Comparison of ENCODE assay signal across 14 cellular contexts in the genomic region with DNA sequence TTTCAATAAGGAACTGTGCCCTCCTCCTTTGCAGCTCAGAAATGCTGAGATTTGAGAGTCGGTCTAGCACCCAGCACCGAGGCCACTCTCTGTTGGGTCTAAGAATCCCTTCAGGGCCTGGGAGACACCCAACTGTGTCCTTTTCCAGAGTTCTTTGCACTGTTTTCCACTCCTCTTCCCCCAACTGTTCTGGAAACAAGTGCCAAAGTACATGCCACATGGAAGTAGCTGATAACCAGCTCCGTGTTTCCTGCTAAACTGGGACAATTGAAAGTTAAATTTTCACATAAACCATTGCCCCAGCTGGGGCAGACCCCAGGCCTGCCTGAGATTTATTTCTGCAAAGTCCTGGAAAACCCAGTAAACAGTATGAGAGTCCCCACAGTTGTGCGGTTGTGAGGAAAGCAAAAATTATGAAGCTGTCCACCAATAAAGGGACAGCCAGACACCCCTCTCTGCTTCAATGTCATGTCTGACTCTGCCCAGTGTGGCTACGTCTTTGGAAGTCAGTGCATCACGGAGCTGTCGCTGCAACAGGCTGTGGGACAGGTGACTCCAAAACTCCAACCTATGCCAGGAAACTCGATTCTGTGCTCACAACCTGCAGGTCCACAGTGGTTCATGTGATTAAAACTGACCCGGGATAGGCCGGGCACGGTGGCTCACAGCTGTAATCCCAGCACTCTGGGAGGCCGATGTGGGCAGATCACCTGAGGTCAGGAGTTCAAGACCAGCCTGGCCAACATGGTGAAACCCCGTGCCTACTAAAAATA.
DNase-seq lines count a peak whose midpoint lies in the region; ATAC-seq, FAIRE-seq and TF ChIP-seq lines count a peak whose summit lies in the region.
"Had no signal": no experiment of that assay in that cellular context is flagged by ENCODE, and none has a peak within 500 bp of the region (broad histone marks: within the 10 kb centered on the region; RNA-seq: fewer than 3 reads in every experiment).

No MANE protein-coding gene starts in this region.

- no peak overlapping the region for H3K4ac ChIP-seq in neuronal stem cell (ENCODE audit: low read length)

- no peaks in the 10 kb centered on the region for H3K9me3 Mint-ChIP-seq in natural killer cell treated with Interleukin-12 subunit alpha and Interleukin-12 subunit beta and Interleukin-15 and Interleukin-18, amount 100 ng/mL, for 72 hours
- H3K9me3 Mint-ChIP-seq in natural killer cell, result no peaks in the 10 kb centered on the region
- H3K9me3 Mint-ChIP-seq: GM23338, H9 had no signal

- TF ChIP-seq POLR2A in HepG2 (IDR thresholded peaks at IDR 0.05; ENCODE audit: insufficient read depth in 1 of 2, low read depth in 2 of 2, low read length in 2 of 2), result no peak
- TF ChIP-seq POLR2A in esophagus squamous epithelium (IDR thresholded peaks at IDR 0.05), result no peak

- peak overlapping the region; percentile 28; the same call in 1 of the 2 replicates for H3K4me2 ChIP-seq in HepG2 (ENCODE audit: low read depth, low read length)
- H3K4me2 ChIP-seq in neuronal stem cell (ENCODE audit: insufficient read depth, low read length, poor library complexity, severe bottlenecking), result no peak overlapping the region
- H3K4me2 ChIP-seq: GM23338 had no signal

- no peak overlapping the region for H4K8ac ChIP-seq in neuronal stem cell (ENCODE audit: low read depth, low read length)

- H3K4me1 Mint-ChIP-seq in natural killer cell treated with Interleukin-12 subunit alpha and Interleukin-12 subunit beta and Interleukin-15 and Interleukin-18, amount 100 ng/mL, for 72 hours (ENCODE audit: low read depth in 2 of 2), result peaks cover 0 to 8% of the 10 kb centered on the region in 2 donors
- H3K4me1 Mint-ChIP-seq in natural killer cell, result no peaks in the 10 kb centered on the region
- H3K4me1 Mint-ChIP-seq: CD8-positive, alpha-beta memory T cell had no signal

- no peak for ATAC-seq in natural killer cell treated with Interleukin-12 subunit alpha and Interleukin-12 subunit beta and Interleukin-15 and Interleukin-18, amount 100 ng/mL, for 72 hours
- no peak for ATAC-seq in natural killer cell
- ATAC-seq in HepG2, result peak; percentile 24; the same call in 2 of the 3 replicates
- ATAC-seq in left colon, result no peak
- ATAC-seq: GM23338 had no signal

- no peak overlapping the region for H3K14ac ChIP-seq in neuronal stem cell (ENCODE audit: low read length)

- H2BK5ac ChIP-seq in neuronal stem cell (ENCODE audit: low read length), result no peak overlapping the region

- POLR2A ChIA-PET in HepG2 (lab: Yijun Ruan, JAX), result interaction anchor here (1.4 kb wide), 1 partner anchor 113 kb away, joined by 5 read pairs; no protein-coding TSS in a partner anchor

- H3K18ac ChIP-seq in neuronal stem cell (ENCODE audit: low read length), result no peak overlapping the region

- DNase-seq in natural killer cell treated with Interleukin-12 subunit alpha and Interleukin-12 subunit beta and Interleukin-15 and Interleukin-18, amount 100 ng/mL, for 72 hours (ENCODE audit: low spot score), result peak; percentile 32
- no peak for DNase-seq in natural killer cell
- DNase-seq in HepG2 (ENCODE audit: low spot score), result no peak
- DNase-seq in neuronal stem cell (ENCODE audit: low spot score), result no peak
- DNase-seq in left colon, result no peak
- DNase-seq in esophagus squamous epithelium (lab: John Stamatoyannopoulos, UW), result no peak
- DNase-seq in NCI-H1694 treated with DMSO at 0.1 percent for 48 hours (lab: John Stamatoyannopoulos, UW), result no peak
- DNase-seq: Caco-2; CD8-positive, alpha-beta memory T cell; H9; IMR-90 had no signal

- no peaks in the 10 kb centered on the region for H3K79me2 ChIP-seq in HepG2 (ENCODE audit: insufficient read depth, low read length)

- intact Hi-C loops in natural killer cell (cut with micrococcal nuclease), result no loop called here
- intact Hi-C loops in HepG2 (cut with micrococcal nuclease; ENCODE audit: unreplicated experiment), result no loop called here
- intact Hi-C loops in left colon (cut with DNase I, micrococcal nuclease), result no loop called here
- intact Hi-C loops in esophagus squamous epithelium (cut with DNase I), result no loop called here

- in situ Hi-C loops in HepG2 (cut with HindIII; ENCODE audit: extremely low pct_ligation_motif_present, low pct_unique_long_range_greater_than_20kb), result no loop called here

- no peak overlapping the region for H4K91ac ChIP-seq in neuronal stem cell (ENCODE audit: low read depth, low read length, poor library complexity)

- H3K27ac Mint-ChIP-seq in natural killer cell treated with Interleukin-12 subunit alpha and Interleukin-12 subunit beta and Interleukin-15 and Interleukin-18, amount 100 ng/mL, for 72 hours, result no peak overlapping the region
- H3K27ac Mint-ChIP-seq in natural killer cell, result no peak overlapping the region
- H3K27ac Mint-ChIP-seq: CD8-positive, alpha-beta memory T cell; GM23338; H9 had no signal

- no peak for TF ChIP-seq EP300 in HepG2 (IDR thresholded peaks at IDR 0.05; ENCODE audit: low read depth in 2 of 2, low read length in 2 of 2)
- no peak for TF ChIP-seq EP300 in HepG2 (CRISPR knock-in tag; IDR thresholded peaks at IDR 0.05; ENCODE audit: borderline replicate concordance)

- no peak overlapping the region for H2BK120ac ChIP-seq in neuronal stem cell (ENCODE audit: low read depth, low read length)

- H4K20me1 ChIP-seq in HepG2 (ENCODE audit: insufficient read depth, low read length), result no peaks in the 10 kb centered on the region

- no peak overlapping the region for H2BK15ac ChIP-seq in neuronal stem cell (ENCODE audit: low read length)

- 74% methylated on average over 13 of the region's 13 CpGs for whole genome bisulfite sequencing in HepG2 (ENCODE audit: low lambda C conversion rate)
- WGBS in neuronal stem cell (ENCODE audit: extremely low coverage in 2 of 2, insufficient read length in 2 of 2, insufficient replicate concordance in 1 of 2), 2 donors, result no CpG with 5 or more reads among the region's 13 CpGs
- WGBS in esophagus squamous epithelium, 2 donors, result 81 to 85% methylated on average over 10 of the region's 13 CpGs

- no peaks in the 10 kb centered on the region for H3K36me3 Mint-ChIP-seq in natural killer cell treated with Interleukin-12 subunit alpha and Interleukin-12 subunit beta and Interleukin-15 and Interleukin-18, amount 100 ng/mL, for 72 hours
- no peaks in the 10 kb centered on the region for H3K36me3 Mint-ChIP-seq in natural killer cell
- H3K36me3 Mint-ChIP-seq: CD8-positive, alpha-beta memory T cell had no signal

- TF ChIP-seq CTCF in natural killer cell (IDR thresholded peaks at IDR 0.05) (no peak), HepG2 (CRISPR knock-in tag; IDR thresholded peaks at IDR 0.05) (no peak), esophagus squamous epithelium (IDR thresholded peaks at IDR 0.05) (no peak)

- H3K27me3 Mint-ChIP-seq in natural killer cell treated with Interleukin-12 subunit alpha and Interleukin-12 subunit beta and Interleukin-15 and Interleukin-18, amount 100 ng/mL, for 72 hours, result peaks cover 0 to 4% of the 10 kb centered on the region in 2 donors
- peaks cover 4 to 13% of the 10 kb centered on the region in 2 donors for H3K27me3 Mint-ChIP-seq in natural killer cell (ENCODE audit: low read depth in 2 of 2)

- no peak overlapping the region for H3K4me3 ChIP-seq in HepG2 (replicated peaks in 1 of 3; ENCODE audit: insufficient read depth in 1 of 3, low read depth in 2 of 3, low read length in 3 of 3)
- H3K4me3 ChIP-seq in neuronal stem cell (ENCODE audit: low read length in 2 of 2), result no peak overlapping the region
- no peak overlapping the region for H3K4me3 ChIP-seq in esophagus squamous epithelium
- H3K4me3 ChIP-seq: GM23338 had no signal

- no peak overlapping the region for H3K23ac ChIP-seq in neuronal stem cell (ENCODE audit: low read depth, low read length, poor library complexity)

- H3K27ac ChIP-seq in HepG2 (ENCODE audit: extremely low read length, insufficient read depth, low read length) (no peak overlapping the region), neuronal stem cell (replicated peaks; ENCODE audit: low read length) (no peak overlapping the region), esophagus squamous epithelium (no peak overlapping the region)
- H3K27ac ChIP-seq: 22Rv1 had no signal

- no peaks in the 10 kb centered on the region for H3K9me3 ChIP-seq in HepG2 (ENCODE audit: low read length)
- peaks cover 0 to 13% of the 10 kb centered on the region in 2 donors for H3K9me3 ChIP-seq in neuronal stem cell (replicated peaks in 1 of 2; ENCODE audit: control insufficient read depth in 2 of 2, insufficient read depth in 1 of 2, low read depth in 1 of 2, low read length in 2 of 2)
- H3K9me3 ChIP-seq in esophagus squamous epithelium, result no peaks in the 10 kb centered on the region
- H3K9me3 ChIP-seq: Caco-2 had no signal

- H3K4me3 Mint-ChIP-seq in natural killer cell treated with Interleukin-12 subunit alpha and Interleukin-12 subunit beta and Interleukin-15 and Interleukin-18, amount 100 ng/mL, for 72 hours, result no peak overlapping the region
- no peak overlapping the region for H3K4me3 Mint-ChIP-seq in natural killer cell
- H3K4me3 Mint-ChIP-seq: CD8-positive, alpha-beta memory T cell; GM23338; H9 had no signal

- no peak for TF ChIP-seq RAD21 in HepG2 (CRISPR knock-in tag; IDR thresholded peaks at IDR 0.05)

- BruUV-seq in HepG2 (replicated peaks; lab: Mats Ljungman, UMichigan), result no TSS peak

- peak overlapping the region; percentile 61 for H2AFZ ChIP-seq in HepG2 (ENCODE audit: low read length)
- no peak overlapping the region for H2AFZ ChIP-seq in neuronal stem cell (ENCODE audit: low read length)

- H3K9ac ChIP-seq in HepG2 (ENCODE audit: insufficient read depth, low read depth, low read length), result no peak overlapping the region
- no peak overlapping the region for H3K9ac ChIP-seq in neuronal stem cell (ENCODE audit: low read depth, low read length, poor library complexity)

- no peak overlapping the region for H2BK12ac ChIP-seq in neuronal stem cell (ENCODE audit: low read length)

- H3K27me3 ChIP-seq in HepG2 (ENCODE audit: control insufficient read depth in 1 of 2, insufficient read depth in 2 of 2, low read length in 2 of 2) (no peaks in the 10 kb centered on the region), neuronal stem cell (ENCODE audit: control insufficient read depth in 3 of 3, insufficient read depth in 3 of 3, low read depth in 1 of 3, low read length in 3 of 3) (peaks cover 0 to 3% (median 0%) of the 10 kb centered on the region in 3 experiments), esophagus squamous epithelium (peaks cover 0 to 8% (median 0%) of the 10 kb centered on the region in 4 donors)

- CTCF ChIA-PET in HepG2 (lab: Yijun Ruan, JAX; ENCODE audit: low intra/inter-chr PET ratio, low total read pairs), result no interaction called here

- H3K4me1 ChIP-seq in HepG2 (ENCODE audit: insufficient read depth, low read length) (peaks cover 71% of the 10 kb centered on the region), neuronal stem cell (ENCODE audit: control insufficient read depth in 2 of 2, insufficient read depth in 1 of 2, low read depth in 1 of 2, low read length in 2 of 2) (peaks cover 17 to 21% of the 10 kb centered on the region in 2 donors), esophagus squamous epithelium (no peaks in the 10 kb centered on the region)
- H3K4me1 ChIP-seq: Caco-2 had no signal

- peak; percentile 58 for FAIRE-seq in HepG2 (lab: Jason Lieb, UNC)
- FAIRE-seq: GM18507 had no signal

- H3K79me1 ChIP-seq in neuronal stem cell (ENCODE audit: low read depth, low read length), result peaks cover 5% of the 10 kb centered on the region

- H3K36me3 ChIP-seq in HepG2 (replicated peaks in 1 of 2; ENCODE audit: control insufficient read depth in 1 of 2, insufficient read depth in 2 of 2, low read length in 2 of 2), result no peaks in the 10 kb centered on the region
- H3K36me3 ChIP-seq in neuronal stem cell (replicated peaks in 1 of 2; ENCODE audit: control insufficient read depth in 2 of 2, insufficient read depth in 2 of 2, low read length in 2 of 2), result peaks cover 0 to 3% of the 10 kb centered on the region in 2 donors
- no peaks in the 10 kb centered on the region for H3K36me3 ChIP-seq in esophagus squamous epithelium

- H2AK5ac ChIP-seq in neuronal stem cell (ENCODE audit: low read depth, low read length), result peak overlapping the region; percentile 30
